ENCODE assay signal across 24 cellular contexts in the genomic region with DNA sequence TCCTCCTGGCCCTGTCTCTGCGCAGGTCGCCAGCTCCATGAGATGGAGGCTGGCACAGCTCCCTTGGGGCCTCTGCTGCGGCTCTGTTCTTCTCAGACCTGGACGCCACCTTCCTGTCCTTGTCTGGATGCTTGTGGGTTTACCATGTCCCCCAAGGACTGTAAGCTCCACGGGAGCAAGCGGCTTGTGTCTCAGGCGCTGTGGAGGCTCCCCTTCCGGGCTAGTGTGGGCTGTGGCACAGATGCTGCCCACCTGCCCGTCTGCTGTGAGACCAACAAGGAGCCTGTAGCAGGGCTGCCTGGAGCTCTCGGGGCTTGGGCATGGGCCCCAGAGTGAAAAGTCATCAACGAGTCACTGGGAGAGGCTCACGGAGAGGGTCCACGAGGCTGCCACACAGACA. TPM values are rescaled to one million over a fixed set of nuclear protein-coding genes. Genes with fewer than 3 reads are reported as not detected.
DNase-seq lines count a peak whose midpoint lies in the region; ATAC-seq and TF ChIP-seq lines count a peak whose summit lies in the region.
"Had no signal": no experiment of that assay in that cellular context is flagged by ENCODE, and none has a peak within 500 bp of the region (broad histone marks: within the 10 kb centered on the region; RNA-seq: fewer than 3 reads in every experiment).

No MANE protein-coding gene starts in this region.

- WGBS in endodermal cell (ENCODE audit: insufficient coverage in 1 of 2, insufficient read length in 1 of 2), 2 experiments = 90 to 91% methylated on average over 11 to 13 of the region's 13 CpGs
- WGBS in ovary, 3 donors = 90 to 95% (median 92%) methylated on average over 13 of the region's 13 CpGs

- no peak overlapping the region for H3K27ac ChIP-seq in endodermal cell (ENCODE audit: low read depth, low read length)
- H3K27ac ChIP-seq in ovary = no peak overlapping the region
- H3K27ac ChIP-seq in upper lobe of right lung = no peak overlapping the region
- H3K27ac ChIP-seq: A549, breast epithelium, esophagus squamous epithelium, lower lobe of right lung, prostate gland, vagina had no signal

- no peak for ATAC-seq in Right ventricle myocardium superior (ENCODE audit: poor library complexity)
- no peak for ATAC-seq in upper lobe of right lung
- no peak for ATAC-seq in GM19324 (IDR thresholded peaks at IDR 0.05; ENCODE audit: low FRiP score, unreplicated experiment)
- ATAC-seq: A549, lower lobe of right lung, Panc1 had no signal

- no peaks in the 10 kb centered on the region for H3K9me3 ChIP-seq in endodermal cell (ENCODE audit: control insufficient read depth, low read length)
- H3K9me3 ChIP-seq in ovary = no peaks in the 10 kb centered on the region
- H3K9me3 ChIP-seq in upper lobe of right lung = no peaks in the 10 kb centered on the region
- H3K9me3 ChIP-seq: A549, breast epithelium, esophagus squamous epithelium, lower lobe of right lung, prostate gland, vagina had no signal

- no peak overlapping the region for H3K27ac Mint-ChIP-seq in endodermal cell
- H3K27ac Mint-ChIP-seq: B cell had no signal

- no peaks in the 10 kb centered on the region for H3K9me3 Mint-ChIP-seq in endodermal cell

- H3K4me3 ChIP-seq in endodermal cell (ENCODE audit: low read length) (no peak overlapping the region), ovary (no peak overlapping the region), upper lobe of right lung (no peak overlapping the region)
- H3K4me3 ChIP-seq: A549, breast epithelium, esophagus squamous epithelium, lower lobe of right lung, prostate gland, vagina had no signal

- H3K27me3 Mint-ChIP-seq in endodermal cell (ENCODE audit: insufficient read depth) = peaks cover 3% of the 10 kb centered on the region

- TF ChIP-seq CTCF in endodermal cell (conservative IDR thresholded peaks at IDR 0.05) = no peak
- no peak for TF ChIP-seq CTCF in ovary (IDR thresholded peaks at IDR 0.05)
- TF ChIP-seq CTCF in upper lobe of right lung (IDR thresholded peaks at IDR 0.05) = no peak

- peak; percentile 62 for DNase-seq in cardiac septum (ENCODE audit: low spot score)
- no peak for DNase-seq in Right ventricle myocardium superior
- DNase-seq in endodermal cell = peak; percentile 33
- peak in 3 of 5 donors; percentile 4 to 14 (median 5) for DNase-seq in ovary
- DNase-seq in upper lobe of right lung = peak; percentile 57
- no peak for DNase-seq in NCI-H1105 treated with DMSO at 0.1 percent for 48 hours (lab: John Stamatoyannopoulos, UW)
- DNase-seq in T-helper 9 cell = no peak
- DNase-seq: activated CD4-positive, alpha-beta T cell treated with anti-CD3 and anti-CD28 coated beads for 1 hour; activated naive CD4-positive, alpha-beta T cell treated with anti-CD3 and anti-CD28 coated beads, Interleukin-2, amount 50 U/mL, for 16 hours; amygdala; COR-L47; DMS79 treated with DMSO at 0.1 percent for 48 hours; esophagus squamous epithelium; lower lobe of right lung; NCI-H1417; NCI-H510A had no signal

- no peak overlapping the region for H3K4me3 Mint-ChIP-seq in endodermal cell
- H3K4me3 Mint-ChIP-seq: B cell, neural crest cell had no signal

- H3K4me1 ChIP-seq in endodermal cell (ENCODE audit: control insufficient read depth, insufficient read depth, low read length) (no peaks in the 10 kb centered on the region), ovary (ENCODE audit: insufficient read depth) (no peaks in the 10 kb centered on the region), upper lobe of right lung (no peaks in the 10 kb centered on the region)
- H3K4me1 ChIP-seq: A549, breast epithelium, esophagus squamous epithelium, lower lobe of right lung, prostate gland, vagina had no signal

- intact Hi-C loops in cardiac septum (cut with DNase I) (no loop called here), Right ventricle myocardium superior (cut with DNase I) (no loop called here), ovary (cut with DNase I) (no loop called here), upper lobe of right lung (cut with DNase I) (no loop called here)

- H3K27me3 ChIP-seq in endodermal cell (ENCODE audit: control insufficient read depth, insufficient read depth, low read length, poor library complexity, severe bottlenecking) (no peaks in the 10 kb centered on the region), ovary (no peaks in the 10 kb centered on the region), upper lobe of right lung (no peaks in the 10 kb centered on the region)
- H3K27me3 ChIP-seq: breast epithelium, esophagus squamous epithelium, vagina had no signal

- H3K9ac ChIP-seq in endodermal cell (ENCODE audit: extremely low read depth, low read length, poor library complexity, severe bottlenecking) = no peak overlapping the region

- H3K4me1 Mint-ChIP-seq in endodermal cell = peaks cover 2% of the 10 kb centered on the region
- H3K4me1 Mint-ChIP-seq: B cell had no signal

- TF ChIP-seq POLR2A in ovary (IDR thresholded peaks at IDR 0.05) = no peak

- no peaks in the 10 kb centered on the region for H3K36me3 Mint-ChIP-seq in endodermal cell (ENCODE audit: low read depth)

- TF ChIP-seq EP300 in ovary (IDR thresholded peaks at IDR 0.05) = no peak

- H3K36me3 ChIP-seq in endodermal cell (ENCODE audit: control insufficient read depth, insufficient read depth, low read length) = no peaks in the 10 kb centered on the region
- no peaks in the 10 kb centered on the region for H3K36me3 ChIP-seq in ovary
- no peaks in the 10 kb centered on the region for H3K36me3 ChIP-seq in upper lobe of right lung
- H3K36me3 ChIP-seq: breast epithelium, esophagus squamous epithelium, lower lobe of right lung, prostate gland, vagina had no signal

RNA-seq across cellular contexts. Expression of a gene that starts 25.2 kb away (rescaled TPM):
- 1.1 TPM for total RNA-seq in cardiac septum
- total RNA-seq in Right ventricle myocardium superior = 1.00 TPM
- total RNA-seq in endodermal cell = 1 to 10 TPM; 5.0 to 6.4 TPM
- polyA plus RNA-seq in endodermal cell (2013, experiment 1 of 2) = 13.4 TPM
- polyA plus RNA-seq in endodermal cell (2013, experiment 2 of 2) = 11.1 TPM
- total RNA-seq in ovary = 1 to 10 TPM in 4 of 7 donors, under 1 TPM in 3; 0.24 to 4.1 (median 1.3) TPM
- 1 to 10 TPM in 1 of 2 donors, under 1 TPM in 1; 0.80 to 1.7 TPM for polyA plus RNA-seq in ovary
- total RNA-seq in upper lobe of right lung = 0.46 TPM

Comparison
In these comparisons a context has a peak if more than half of its experiments do, and no peak if none do; other contexts are left out.
1. DNase-seq: peak in cardiac septum (single experiment), endodermal cell (single experiment), ovary (3 of 5) and upper lobe of right lung (single experiment); none in Right ventricle myocardium superior (single experiment), NCI-H1105 treated with DMSO at 0.1 percent for 48 hours (single experiment) and T-helper 9 cell (single experiment).